25 cellular contexts compared by ENCODE assay signal in genomic region chr20:39109933-39110818, GRCh38.
DNase-seq lines count a peak whose midpoint lies in the region.
"Had no signal": no experiment of that assay in that cellular context is flagged by ENCODE, and none has a peak within 500 bp of the region (broad histone marks: within the 10 kb centered on the region; RNA-seq: fewer than 3 reads in every experiment).

No MANE protein-coding gene starts in this region.

- peak; percentile 8 for DNase-seq in DMS79 treated with DMSO at 0.1 percent for 48 hours (lab: John Stamatoyannopoulos, UW)
- DNase-seq in DMS79 (lab: John Stamatoyannopoulos, UW) = no peak
- DNase-seq in H7 = peak; percentile 71
- DNase-seq in NCI-H510A treated with DMSO at 0.1 percent for 48 hours (lab: John Stamatoyannopoulos, UW) = peak; percentile 22
- peak; percentile 64 for DNase-seq in iPS-NIHi7 (ENCODE audit: extremely low spot score)
- DNase-seq in NCI-H2196 (lab: John Stamatoyannopoulos, UW; ENCODE audit: unreplicated experiment) = no peak
- no peak for DNase-seq in activated CD8-positive, alpha-beta memory T cell treated with anti-CD3 and anti-CD28 coated beads for 24 hours
- no peak for DNase-seq in SKM-1 (lab: John Stamatoyannopoulos, UW; ENCODE audit: unreplicated experiment)
- DNase-seq: 8988T; activated CD4-positive, alpha-beta memory T cell treated with anti-CD3 and anti-CD28 coated beads for 36 hours; activated naive CD4-positive, alpha-beta T cell treated with anti-CD3 and anti-CD28 coated beads for 36 hours; activated T-cell treated with anti-CD3 and anti-CD28 coated beads, Interleukin-2, amount 50 U/mL, for 1 hour; cerebellar nuclear complex; hypothalamus; kidney glomerular epithelial cell; natural killer cell; NCI-H2081 treated with DMSO at 0.1 percent for 48 hours; SIG-M5; stomach; T-helper 2 cell; WERI-Rb-1 had no signal

- H3K36me3 ChIP-seq in H7 (replicated peaks; ENCODE audit: control insufficient read depth, insufficient read depth, low read length) = no peaks in the 10 kb centered on the region
- H3K36me3 ChIP-seq: ascending aorta, BLaER1, prostate gland, stomach, upper lobe of left lung, WERI-Rb-1 had no signal

- no peak overlapping the region for H3K4me3 ChIP-seq in H7 (ENCODE audit: insufficient read depth, low read depth, low read length)
- H3K4me3 ChIP-seq: ascending aorta, BLaER1, prostate gland, stomach, upper lobe of left lung had no signal

- peaks cover 3% of the 10 kb centered on the region; the same call in 1 of the 2 replicates for H3K27me3 ChIP-seq in H7 (ENCODE audit: control insufficient read depth, insufficient read depth, low read length)
- H3K27me3 ChIP-seq: ascending aorta had no signal

Comparison
In these comparisons a context has a peak if more than half of its experiments do, and no peak if none do; other contexts are left out.
1. DNase-seq: peak in DMS79 treated with DMSO at 0.1 percent for 48 hours (single experiment), H7 (single experiment), NCI-H510A treated with DMSO at 0.1 percent for 48 hours (single experiment) and iPS-NIHi7 (single experiment); none in DMS79 (single experiment), NCI-H2196 (single experiment), activated CD8-positive, alpha-beta memory T cell treated with anti-CD3 and anti-CD28 coated beads for 24 hours (single experiment) and SKM-1 (single experiment).